In genomic region chr19:33214621-33215020, GRCh38 we compare ENCODE assay signal across 9 cellular contexts. TPM values are rescaled to one million over a fixed set of nuclear protein-coding genes. Genes with fewer than 3 reads are reported as not detected.
DNase-seq lines count a peak whose midpoint lies in the region; ATAC-seq and TF ChIP-seq lines count a peak whose summit lies in the region.
"Had no signal": no experiment of that assay in that cellular context is flagged by ENCODE, and none has a peak within 500 bp of the region (broad histone marks: within the 10 kb centered on the region; RNA-seq: fewer than 3 reads in every experiment).

No MANE protein-coding gene starts in this region.

- no peaks in the 10 kb centered on the region for H3K36me3 ChIP-seq in neural cell (ENCODE audit: insufficient read depth, low read length)

- no peak overlapping the region for H3K27ac ChIP-seq in neural cell (ENCODE audit: low read length)

- no peaks in the 10 kb centered on the region for H3K27me3 ChIP-seq in neural cell (ENCODE audit: insufficient read depth, low read depth, low read length)

- peak; percentile 44 for TF ChIP-seq CTCF in NB4 (IDR thresholded peaks at IDR 0.05; ENCODE audit: low read depth, low read length)
- peak; percentile 55 for TF ChIP-seq CTCF in astrocyte of the cerebellum (IDR thresholded peaks at IDR 0.05; ENCODE audit: low read depth, low read length, missing control alignments)
- TF ChIP-seq CTCF in neural cell (IDR thresholded peaks at IDR 0.05; ENCODE audit: poor library complexity, severe bottlenecking) = peak; percentile 61

- peak; percentile 29 for DNase-seq in GDM1 (lab: John Stamatoyannopoulos, UW)
- peak; percentile 64 for DNase-seq in NB4 (ENCODE audit: low read depth)
- DNase-seq in astrocyte of the cerebellum (ENCODE audit: low read depth) = no peak
- no peak for DNase-seq in activated CD8-positive, alpha-beta memory T cell treated with anti-CD3 and anti-CD28 coated beads, Interleukin-2, amount 10 ng/mL, durations not matched to agents 7 days and 5 days
- DNase-seq: stimulated activated CD4-positive, alpha-beta T cell treated with anti-CD3 and anti-CD28 coated beads, Interleukin-15, amount 100 ng/mL, for 24 hours had no signal

- no peak overlapping the region for H3K9ac ChIP-seq in neural cell (ENCODE audit: low read length)

- in situ Hi-C loops in astrocyte of the cerebellum (cut with HindIII; ENCODE audit: low sequenced_read_pairs) = no loop called here

- TF ChIP-seq POLR2A in NB4 (IDR thresholded peaks at IDR 0.05; ENCODE audit: extremely low read depth, insufficient read length) = no peak

- H3K27me3 Mint-ChIP-seq in activated CD8-positive, alpha-beta memory T cell treated with anti-CD3 and anti-CD28 coated beads, Interleukin-2, amount 10 ng/mL, durations not matched to agents 7 days and 5 days = no peaks in the 10 kb centered on the region

- no peak overlapping the region for H3K4me2 ChIP-seq in neural cell (ENCODE audit: low read length)

- H4K20me1 ChIP-seq in neural cell (ENCODE audit: insufficient read depth) = no peaks in the 10 kb centered on the region

- CTCF ChIA-PET in activated CD8-positive, alpha-beta memory T cell treated with anti-CD3 and anti-CD28 coated beads, Interleukin-2, amount 10 ng/mL, durations not matched to agents 7 days and 5 days (lab: Charles Lee) = no interaction called here

- peak; percentile 49 for TF ChIP-seq RAD21 in neural cell (conservative IDR thresholded peaks at IDR 0.05)

- TF ChIP-seq EP300 in neural cell (conservative IDR thresholded peaks at IDR 0.05; ENCODE audit: poor library complexity, severe bottlenecking) = no peak

- no peak overlapping the region for H3K4me3 ChIP-seq in NB4 (ENCODE audit: low read depth, low read length)
- no peak overlapping the region for H3K4me3 ChIP-seq in astrocyte of the cerebellum (ENCODE audit: low read depth, low read length)
- H3K4me3 ChIP-seq in neural cell (ENCODE audit: low read length) = no peak overlapping the region

- ATAC-seq in HG02588 (IDR thresholded peaks at IDR 0.05; ENCODE audit: unreplicated experiment) = no peak
- ATAC-seq in HG02798 (IDR thresholded peaks at IDR 0.05; ENCODE audit: poor library complexity, unreplicated experiment) = no peak
- ATAC-seq in GM19023 (IDR thresholded peaks at IDR 0.05; ENCODE audit: unreplicated experiment) = no peak
- no peak for ATAC-seq in activated CD8-positive, alpha-beta memory T cell treated with anti-CD3 and anti-CD28 coated beads, Interleukin-2, amount 10 ng/mL, durations not matched to agents 7 days and 5 days

- H3K27ac Mint-ChIP-seq in activated CD8-positive, alpha-beta memory T cell treated with anti-CD3 and anti-CD28 coated beads, Interleukin-2, amount 10 ng/mL, durations not matched to agents 7 days and 5 days = no peak overlapping the region

- H3K9me2 ChIP-seq in neural cell (ENCODE audit: insufficient read depth, low read length) = no peaks in the 10 kb centered on the region

- no peaks in the 10 kb centered on the region for H3K36me3 Mint-ChIP-seq in activated CD8-positive, alpha-beta memory T cell treated with anti-CD3 and anti-CD28 coated beads, Interleukin-2, amount 10 ng/mL, durations not matched to agents 7 days and 5 days

- H3K4me3 Mint-ChIP-seq in activated CD8-positive, alpha-beta memory T cell treated with anti-CD3 and anti-CD28 coated beads, Interleukin-2, amount 10 ng/mL, durations not matched to agents 7 days and 5 days = no peak overlapping the region

- H3K79me2 ChIP-seq in neural cell (replicated peaks; ENCODE audit: insufficient read depth, low read length) = no peaks in the 10 kb centered on the region

- H3K9me3 Mint-ChIP-seq in activated CD8-positive, alpha-beta memory T cell treated with anti-CD3 and anti-CD28 coated beads, Interleukin-2, amount 10 ng/mL, durations not matched to agents 7 days and 5 days (ENCODE audit: low read depth) = no peaks in the 10 kb centered on the region

- no peaks in the 10 kb centered on the region for H3F3A ChIP-seq in neural cell (ENCODE audit: insufficient read depth, low read length, poor library complexity, severe bottlenecking)

- no peaks in the 10 kb centered on the region for H3K9me3 ChIP-seq in neural cell (ENCODE audit: low read length)

- no peaks in the 10 kb centered on the region for H3K4me1 Mint-ChIP-seq in activated CD8-positive, alpha-beta memory T cell treated with anti-CD3 and anti-CD28 coated beads, Interleukin-2, amount 10 ng/mL, durations not matched to agents 7 days and 5 days

- no peak overlapping the region for H2AFZ ChIP-seq in neural cell (ENCODE audit: low read depth, low read length)

TF ChIP-seq in neural cell, 6 proteins besides CTCF, POLR2A, EP300 and RAD21:
- TF ChIP-seq SMC3 (conservative IDR thresholded peaks at IDR 0.05; ENCODE audit: poor library complexity) (peak; percentile 50), POLR2AphosphoS5 (IDR thresholded peaks at IDR 0.05) (no peak), MXI1 (conservative IDR thresholded peaks at IDR 0.05; ENCODE audit: poor library complexity, severe bottlenecking) (no peak)

RNA-seq across cellular contexts. Expression of gene SLC7A10, which starts 11.0 kb away (rescaled TPM):
- polyA plus RNA-seq in neural cell = not detected in 2 replicates
- not detected in 2 replicates for polyA minus RNA-seq in neural cell
- not detected for total RNA-seq in activated CD8-positive, alpha-beta memory T cell treated with anti-CD3 and anti-CD28 coated beads, Interleukin-2, amount 10 ng/mL, durations not matched to agents 7 days and 5 days

RNA-seq across cellular contexts. Expression of gene LRP3, which starts 20.5 kb away (rescaled TPM):
- 60.1 and 78.4 TPM in 2 replicates for polyA plus RNA-seq in neural cell
- polyA minus RNA-seq in neural cell = 81.3 and 96.9 TPM in 2 replicates
- total RNA-seq in activated CD8-positive, alpha-beta memory T cell treated with anti-CD3 and anti-CD28 coated beads, Interleukin-2, amount 10 ng/mL, durations not matched to agents 7 days and 5 days = under 1 TPM in 1 of 2 experiments, not detected in 1; 0.30 TPM

Comparison
In these comparisons a context has a peak if more than half of its experiments do, and no peak if none do; other contexts are left out.
1. DNase-seq: peak in GDM1 (single experiment) and NB4 (single experiment); none in astrocyte of the cerebellum (single experiment) and activated CD8-positive, alpha-beta memory T cell treated with anti-CD3 and anti-CD28 coated beads, Interleukin-2, amount 10 ng/mL, durations not matched to agents 7 days and 5 days (single experiment).
2. Peak in every context shown above with its lines, with median percentiles within 50 percentile points of each other: CTCF ChIP-seq.